23 cellular contexts compared by ENCODE assay signal in the genomic region with DNA sequence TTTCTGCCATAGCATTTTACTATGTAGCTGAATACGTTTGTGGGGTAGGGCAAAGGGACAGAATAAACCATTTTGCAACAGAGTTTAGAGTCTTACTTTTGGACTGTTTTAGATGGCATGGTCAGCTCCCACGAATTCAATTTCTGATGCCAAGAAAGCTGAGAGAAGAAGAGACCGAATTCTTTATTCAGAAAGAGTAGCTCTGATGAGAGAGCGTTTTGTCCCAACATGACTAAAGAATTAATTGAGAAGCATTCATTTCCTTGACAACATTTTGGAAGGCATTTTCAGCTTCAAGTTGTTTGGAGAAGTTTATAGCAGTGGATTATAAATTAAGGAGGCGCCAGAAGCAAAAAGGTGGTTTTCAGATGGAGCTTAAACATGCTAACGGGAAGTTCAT.
"Had no signal": no experiment of that assay in that cellular context is flagged by ENCODE, and none has a peak within 500 bp of the region (broad histone marks: within the 10 kb centered on the region; RNA-seq: fewer than 3 reads in every experiment).

No MANE protein-coding gene starts in this region.

- H3K36me3 Mint-ChIP-seq: immature natural killer cell had no signal

- H3K27ac ChIP-seq: body of pancreas, lower lobe of right lung, neutrophil, right atrium auricular region had no signal

- H3K9me3 Mint-ChIP-seq: activated B cell treated with CpG ODN at 0.5 μM for 24 hours; activated CD4-positive, alpha-beta T cell treated with anti-CD3 and anti-CD28 coated beads, Interleukin-2, amount 10 ng/mL, durations not matched to agents 24 days and 14 days; activated naive CD8-positive, alpha-beta T cell treated with anti-CD3 and anti-CD28 coated beads for 36 hours; immature natural killer cell; naive thymus-derived CD4-positive, alpha-beta T cell; T-helper 1 cell treated with Interleukin-12 subunit alpha and Interleukin-12 subunit beta and Interleukin-4 antibody, amounts not matched to agents 30 μg/mL and 1 μg/mL, for 36 hours had no signal

- H3K36me3 ChIP-seq: lower lobe of right lung, neutrophil, right atrium auricular region had no signal

- H3K27me3 ChIP-seq: body of pancreas, neutrophil, right atrium auricular region had no signal

- H3K27me3 Mint-ChIP-seq: activated B cell treated with CpG ODN at 0.5 μM for 24 hours; activated CD4-positive, alpha-beta T cell treated with anti-CD3 and anti-CD28 coated beads, Interleukin-2, amount 10 ng/mL, durations not matched to agents 24 days and 14 days; activated naive CD8-positive, alpha-beta T cell treated with anti-CD3 and anti-CD28 coated beads for 36 hours; naive thymus-derived CD4-positive, alpha-beta T cell had no signal

- ATAC-seq: body of pancreas; lower lobe of right lung; naive thymus-derived CD4-positive, alpha-beta T cell had no signal

- H3K4me1 ChIP-seq: body of pancreas, lower lobe of right lung had no signal

- H3K27ac Mint-ChIP-seq: activated B cell treated with CpG ODN at 0.5 μM for 24 hours; activated CD4-positive, alpha-beta T cell treated with anti-CD3 and anti-CD28 coated beads, Interleukin-2, amount 10 ng/mL, durations not matched to agents 24 days and 14 days; activated naive CD8-positive, alpha-beta T cell treated with anti-CD3 and anti-CD28 coated beads for 36 hours; immature natural killer cell; naive thymus-derived CD4-positive, alpha-beta T cell; T-helper 1 cell treated with Interleukin-12 subunit alpha and Interleukin-12 subunit beta and Interleukin-4 antibody, amounts not matched to agents 30 μg/mL and 1 μg/mL, for 36 hours had no signal

- H3K4me1 Mint-ChIP-seq: activated B cell treated with CpG ODN at 0.5 μM for 24 hours had no signal

- H3K9me3 ChIP-seq: body of pancreas, lower lobe of right lung, neutrophil, right atrium auricular region had no signal

- H3K4me3 Mint-ChIP-seq: activated B cell treated with CpG ODN at 0.5 μM for 24 hours; activated CD4-positive, alpha-beta T cell treated with anti-CD3 and anti-CD28 coated beads, Interleukin-2, amount 10 ng/mL, durations not matched to agents 24 days and 14 days; activated naive CD8-positive, alpha-beta T cell treated with anti-CD3 and anti-CD28 coated beads for 36 hours; immature natural killer cell; naive thymus-derived CD4-positive, alpha-beta T cell; T-helper 1 cell treated with Interleukin-12 subunit alpha and Interleukin-12 subunit beta and Interleukin-4 antibody, amounts not matched to agents 30 μg/mL and 1 μg/mL, for 36 hours had no signal

- DNase-seq: activated B cell treated with CpG ODN at 0.5 μM for 24 hours; activated CD4-positive, alpha-beta T cell treated with anti-CD3 and anti-CD28 coated beads, Interleukin-2, amount 10 ng/mL, durations not matched to agents 24 days and 14 days; activated CD8-positive, alpha-beta memory T cell treated with anti-CD3 and anti-CD28 coated beads, Interleukin-2, amount 50 U/mL, for 48 hours; activated gamma-delta T cell treated with Interleukin-2 at 50 U/mL for 16 hours; activated naive CD8-positive, alpha-beta T cell treated with anti-CD3 and anti-CD28 coated beads for 36 hours; amygdala; body of pancreas; dermis blood vessel endothelial cell; erythroblast; immature natural killer cell; left colon; lower lobe of right lung; naive thymus-derived CD4-positive, alpha-beta T cell; posterior cingulate gyrus; SIG-M5; small intestine; stimulated activated CD4-positive, alpha-beta T cell treated with anti-CD3 and anti-CD28 coated beads, Interleukin-4, amount 100 ng/mL, for 24 hours; stimulated activated naive CD4-positive, alpha-beta T cell; substantia nigra; trophoblast cell had no signal

- H3K4me3 ChIP-seq: body of pancreas, lower lobe of right lung, right atrium auricular region had no signal
